10 cellular contexts compared by ENCODE assay signal in genomic region chr3:189305412-189305811, GRCh38.
DNase-seq lines count a peak whose midpoint lies in the region; ATAC-seq, FAIRE-seq and TF ChIP-seq lines count a peak whose summit lies in the region.
"Had no signal": no experiment of that assay in that cellular context is flagged by ENCODE, and none has a peak within 500 bp of the region (broad histone marks: within the 10 kb centered on the region; RNA-seq: fewer than 3 reads in every experiment).

No MANE protein-coding gene starts in this region.

- TF ChIP-seq CTCF in HCT116 (IDR thresholded peaks at IDR 0.05 in 2 of 3, conservative IDR thresholded peaks at IDR 0.05 in 1 of 3; ENCODE audit: borderline replicate concordance in 1 of 3, insufficient read depth in 1 of 3, low read depth in 2 of 3, low read length in 2 of 3), result no peak
- no peak for TF ChIP-seq CTCF in prostate gland (IDR thresholded peaks at IDR 0.05)
- TF ChIP-seq CTCF in HepG2 (CRISPR knock-in tag; IDR thresholded peaks at IDR 0.05), result no peak

- CTCF ChIA-PET in HCT116 (lab: Charles Lee), result no interaction called here
- CTCF ChIA-PET in HepG2 (lab: Yijun Ruan, JAX; ENCODE audit: low intra/inter-chr PET ratio, low total read pairs), result no interaction called here

- H3K79me2 ChIP-seq in HCT116 (ENCODE audit: insufficient read depth, low read length), result no peaks in the 10 kb centered on the region
- no peaks in the 10 kb centered on the region for H3K79me2 ChIP-seq in HepG2 (ENCODE audit: insufficient read depth, low read length)

- BruUV-seq in HCT116 (replicated peaks; lab: Mats Ljungman, UMichigan) (no TSS peak), HepG2 (replicated peaks; lab: Mats Ljungman, UMichigan) (no TSS peak)

- intact Hi-C loops in HCT116 (cut with micrococcal nuclease), result no loop called here
- intact Hi-C loops in prostate gland (cut with DNase I), result no loop called here
- intact Hi-C loops in HepG2 (cut with micrococcal nuclease; ENCODE audit: unreplicated experiment), result no loop called here

- ATAC-seq in GM18520 (IDR thresholded peaks at IDR 0.05; ENCODE audit: unreplicated experiment) (peak; percentile 53), HCT116 (no peak), HepG2 (no peak)

- H4K20me1 ChIP-seq in HCT116 (ENCODE audit: insufficient read depth) (no peaks in the 10 kb centered on the region), HepG2 (ENCODE audit: insufficient read depth, low read length) (no peaks in the 10 kb centered on the region)

- H3K9ac ChIP-seq in HCT116 (ENCODE audit: low read length) (no peak overlapping the region), SK-N-MC (ENCODE audit: insufficient read length) (peak overlapping the region; percentile 61), HepG2 (ENCODE audit: insufficient read depth, low read depth, low read length) (no peak overlapping the region)

- no peak overlapping the region for H3K4me3 ChIP-seq in HCT116 (replicated peaks in 1 of 2; ENCODE audit: low read depth in 1 of 2, low read length in 2 of 2)
- H3K4me3 ChIP-seq in SK-N-MC, result peak overlapping the region; percentile 69
- no peak overlapping the region for H3K4me3 ChIP-seq in prostate gland
- H3K4me3 ChIP-seq in HepG2 (replicated peaks in 1 of 3; ENCODE audit: insufficient read depth in 1 of 3, low read depth in 2 of 3, low read length in 3 of 3), result no peak overlapping the region
- H3K4me3 ChIP-seq: dorsolateral prefrontal cortex had no signal

- no peak overlapping the region for H3K27ac ChIP-seq in HCT116 (ENCODE audit: low read depth, low read length)
- H3K27ac ChIP-seq in SK-N-MC, result peak overlapping the region; percentile 98
- peak overlapping the region; percentile 49 to 64 for H3K27ac ChIP-seq in prostate gland
- no peak overlapping the region for H3K27ac ChIP-seq in HepG2 (ENCODE audit: extremely low read length, insufficient read depth, low read length)
- H3K27ac ChIP-seq: dorsolateral prefrontal cortex had no signal

- H3K36me3 ChIP-seq in HCT116 (ENCODE audit: control insufficient read depth in 1 of 2, insufficient read depth in 2 of 2, low read length in 2 of 2), result no peaks in the 10 kb centered on the region
- H3K36me3 ChIP-seq in SK-N-MC (ENCODE audit: insufficient read depth, low read length), result no peaks in the 10 kb centered on the region
- no peaks in the 10 kb centered on the region for H3K36me3 ChIP-seq in prostate gland
- no peaks in the 10 kb centered on the region for H3K36me3 ChIP-seq in HepG2 (replicated peaks in 1 of 2; ENCODE audit: control insufficient read depth in 1 of 2, insufficient read depth in 2 of 2, low read length in 2 of 2)

- 0 out of 2 replicates have a peak, but pooled peaks cover 8% of the 10 kb centered on the region for H3K27me3 ChIP-seq in HCT116 (ENCODE audit: insufficient read depth, low read length)
- H3K27me3 ChIP-seq in prostate gland (replicated peaks; ENCODE audit: insufficient read depth), result no peaks in the 10 kb centered on the region
- no peaks in the 10 kb centered on the region for H3K27me3 ChIP-seq in HepG2 (ENCODE audit: control insufficient read depth in 1 of 2, insufficient read depth in 2 of 2, low read length in 2 of 2)
- H3K27me3 ChIP-seq: dorsolateral prefrontal cortex had no signal

- H3K9me2 ChIP-seq in HCT116 (ENCODE audit: insufficient read depth), result no peaks in the 10 kb centered on the region; the same call in 1 of the 2 replicates

- H3K4me1 ChIP-seq in HCT116 (ENCODE audit: control insufficient read depth in 1 of 2, insufficient read depth in 2 of 2, low read length in 2 of 2) (peaks cover 7 to 13% of the 10 kb centered on the region in 2 experiments; a peak in 2 of 4 replicates), prostate gland (replicated peaks) (no peaks in the 10 kb centered on the region), HepG2 (ENCODE audit: insufficient read depth, low read length) (no peaks in the 10 kb centered on the region)

- in situ Hi-C loops in HepG2 (cut with HindIII; ENCODE audit: extremely low pct_ligation_motif_present, low pct_unique_long_range_greater_than_20kb), result no loop called here

- no peak for DNase-seq in HCT116 (ENCODE audit: low read depth, low spot score)
- no peak for DNase-seq in SK-N-MC (ENCODE audit: low read depth, low spot score)
- no peak for DNase-seq in prostate gland (ENCODE audit: low spot score)
- no peak for DNase-seq in HepG2 (ENCODE audit: low spot score)
- no peak for DNase-seq in NCI-H524 (lab: John Stamatoyannopoulos, UW)
- DNase-seq in HuH-7.5 (ENCODE audit: low spot score), result no peak
- DNase-seq in activated CD4-positive, alpha-beta T cell treated with anti-CD3 and anti-CD28 coated beads, Interleukin-2, amount 50 U/mL, for 1 hour, result no peak
- DNase-seq: dorsolateral prefrontal cortex had no signal

- H2AFZ ChIP-seq in HCT116 (ENCODE audit: low read depth, low read length, poor library complexity, severe bottlenecking), result no peak overlapping the region
- H2AFZ ChIP-seq in HepG2 (ENCODE audit: low read length), result no peak overlapping the region

- TF ChIP-seq POLR2A in HCT116 (IDR thresholded peaks at IDR 0.05; ENCODE audit: borderline replicate concordance, extremely low read depth, insufficient read depth, insufficient read length) (no peak), prostate gland (IDR thresholded peaks at IDR 0.05) (no peak), HepG2 (IDR thresholded peaks at IDR 0.05; ENCODE audit: insufficient read depth in 1 of 2, low read depth in 2 of 2, low read length in 2 of 2) (no peak)

- 33% methylated on average over 1 of the region's 1 CpG for WGBS in prostate gland
- 0% methylated on average over 1 of the region's 1 CpG for WGBS in HepG2 (ENCODE audit: low lambda C conversion rate)

- no peak for TF ChIP-seq RAD21 in HCT116 (IDR thresholded peaks at IDR 0.05; ENCODE audit: low read depth)
- TF ChIP-seq RAD21 in HepG2 (CRISPR knock-in tag; IDR thresholded peaks at IDR 0.05), result no peak

- H3K9me3 ChIP-seq in HCT116 (ENCODE audit: control insufficient read depth in 1 of 2, insufficient read depth in 1 of 2, low read depth in 1 of 2, low read length in 2 of 2), result no peaks in the 10 kb centered on the region
- no peaks in the 10 kb centered on the region for H3K9me3 ChIP-seq in SK-N-MC (ENCODE audit: low read depth, low read length)
- H3K9me3 ChIP-seq in prostate gland, result no peaks in the 10 kb centered on the region
- no peaks in the 10 kb centered on the region for H3K9me3 ChIP-seq in HepG2 (ENCODE audit: low read length)

- TF ChIP-seq EP300 in HepG2 (IDR thresholded peaks at IDR 0.05; ENCODE audit: low read depth in 2 of 2, low read length in 2 of 2) (no peak), HepG2 (CRISPR knock-in tag; IDR thresholded peaks at IDR 0.05; ENCODE audit: borderline replicate concordance) (no peak)

- FAIRE-seq in HepG2 (lab: Jason Lieb, UNC), result no peak
- FAIRE-seq: TTC549 had no signal

- H3K4me2 ChIP-seq in HCT116 (ENCODE audit: low read length) (no peak overlapping the region), HepG2 (ENCODE audit: low read depth, low read length) (no peak overlapping the region)

- RAD21 ChIA-PET in HCT116 (lab: Charles Lee; ENCODE audit: low non-redundant PET in 1 of 2, low total read pairs in 2 of 2, uncharacterized antibody in 2 of 2, unreplicated experiment in 2 of 2), result no interaction called here

- POLR2A ChIA-PET in HCT116 (lab: Charles Lee) (no interaction called here), HepG2 (lab: Yijun Ruan, JAX) (no interaction called here)

TF ChIP-seq in HCT116, 20 proteins besides CTCF, POLR2A, EP300 and RAD21:
- 0 out of 2 replicates have a peak, but pooled peaks have one; percentile 0 for TF ChIP-seq CEBPB (IDR thresholded peaks at IDR 0.05; ENCODE audit: low read depth)
- no peak for TF ChIP-seq JUND (IDR thresholded peaks at IDR 0.05)

TF ChIP-seq in HepG2, 621 proteins besides CTCF, POLR2A, EP300 and RAD21:
- TF ChIP-seq ZFP36 (IDR thresholded peaks at IDR 0.05; ENCODE audit: borderline replicate concordance, low read depth, low read length, partially characterized antibody), result no peak
- no peak for TF ChIP-seq GZF1 (CRISPR knock-in tag; IDR thresholded peaks at IDR 0.05)
- TF ChIP-seq TARDBP (CRISPR knock-in tag; IDR thresholded peaks at IDR 0.05), result no peak
- no peak for TF ChIP-seq ZNF329 (CRISPR knock-in tag; IDR thresholded peaks at IDR 0.05; ENCODE audit: low read depth)
- TF ChIP-seq ZNF317 (CRISPR knock-in tag; IDR thresholded peaks at IDR 0.05), result no peak

Comparison
In these comparisons a context has a peak if more than half of its experiments do, and no peak if none do; other contexts are left out.
1. H3K27ac ChIP-seq: peak in SK-N-MC (single experiment) and prostate gland (2 of 2); none in HCT116 (single experiment) and HepG2 (single experiment).